33 cellular contexts compared by ENCODE assay signal in genomic region chr4:159582685-159583084, GRCh38.
"Had no signal": no experiment of that assay in that cellular context is flagged by ENCODE, and none has a peak within 500 bp of the region (broad histone marks: within the 10 kb centered on the region; RNA-seq: fewer than 3 reads in every experiment).

No MANE protein-coding gene starts in this region.

- H3K27ac ChIP-seq: ascending aorta, cardiac muscle cell, VCaP had no signal

- H3K36me3 ChIP-seq: ascending aorta, cardiac muscle cell had no signal

- H3K4me3 ChIP-seq: ascending aorta, cardiac muscle cell had no signal

- H3K27me3 ChIP-seq: ascending aorta, cardiac muscle cell had no signal

- H3K9me3 ChIP-seq: ascending aorta had no signal

- ATAC-seq: activated CD4-positive, alpha-beta T cell treated with anti-CD3 and anti-CD28 coated beads for 36 hours; activated CD4-positive, CD25-positive, alpha-beta regulatory T cell treated with anti-CD3 and anti-CD28 coated beads, Interleukin-2, amount 50 U/mL, for 24 hours; activated CD8-positive, alpha-beta memory T cell treated with anti-CD3 and anti-CD28 coated beads, Interleukin-2, amount 10 ng/mL, durations not matched to agents 7 days and 5 days; activated CD8-positive, alpha-beta T cell treated with anti-CD3 and anti-CD28 coated beads, Interleukin-2, amount 10 ng/mL, durations not matched to agents 7 days and 5 days; activated naive CD8-positive, alpha-beta T cell treated with anti-CD3 and anti-CD28 coated beads, Interleukin-2, amount 50 U/mL, for 24 hours; WTC11 had no signal

- FAIRE-seq: bronchial epithelial cell, TTC549 had no signal

- DNase-seq: activated CD4-positive, alpha-beta memory T cell treated with anti-CD3 and anti-CD28 coated beads, Interleukin-2, amount 10 ng/mL, durations not matched to agents 7 days and 5 days; activated CD4-positive, alpha-beta T cell treated with anti-CD3 and anti-CD28 coated beads for 1 hour; activated CD4-positive, alpha-beta T cell treated with anti-CD3 and anti-CD28 coated beads for 36 hours; activated CD4-positive, alpha-beta T cell treated with anti-CD3 and anti-CD28 coated beads for 48 hours; activated CD4-positive, alpha-beta T cell treated with anti-CD3 and anti-CD28 coated beads, Interleukin-2, amount 10 ng/mL, durations not matched to agents 7 days and 5 days; activated CD4-positive, alpha-beta T cell treated with anti-CD3 and anti-CD28 coated beads, Interleukin-2, amount 50 U/mL, for 48 hours; activated CD4-positive, CD25-positive, alpha-beta regulatory T cell; activated CD8-positive, alpha-beta memory T cell treated with anti-CD3 and anti-CD28 coated beads for 24 hours; activated CD8-positive, alpha-beta memory T cell treated with anti-CD3 and anti-CD28 coated beads, Interleukin-2, amount 10 ng/mL, durations not matched to agents 7 days and 5 days; activated CD8-positive, alpha-beta memory T cell treated with anti-CD3 and anti-CD28 coated beads, Interleukin-2, amount 50 U/mL, for 48 hours; activated CD8-positive, alpha-beta T cell treated with anti-CD3 and anti-CD28 coated beads, Interleukin-2, amount 10 ng/mL, durations not matched to agents 7 days and 5 days; activated effector memory CD4-positive, alpha-beta T cell treated with Interleukin-2 at 50 U/mL for 16 hours; activated gamma-delta T cell; activated naive CD4-positive, alpha-beta T cell treated with anti-CD3 and anti-CD28 coated beads, Interleukin-2, amount 10 ng/mL, durations not matched to agents 7 days and 5 days; activated naive CD4-positive, alpha-beta T cell treated with Interleukin-2 at 50 U/mL for 16 hours; activated naive CD8-positive, alpha-beta T cell treated with anti-CD3 and anti-CD28 coated beads, Interleukin-2, amount 10 ng/mL, durations not matched to agents 7 days and 5 days; activated naive CD8-positive, alpha-beta T cell treated with anti-CD3 and anti-CD28 coated beads, Interleukin-2, amount 50 U/mL, for 24 hours; activated T-cell treated with anti-CD3 and anti-CD28 coated beads, Interleukin-2, amount 50 U/mL, for 24 hours; activated T-cell treated with anti-CD3 and anti-CD28 coated beads, Interleukin-2, amount 50 U/mL, for 48 hours; amygdala; anterior cingulate cortex; caudate nucleus; cerebellar nuclear complex; T-helper 1 cell; T-helper 2 cell; T-helper 9 cell had no signal

- H3K4me1 ChIP-seq: ascending aorta had no signal
